Comparison of ENCODE assay signal across 8 cellular contexts in genomic region chr2:201191132-201191875, GRCh38. TPM values are rescaled to one million over a fixed set of nuclear protein-coding genes. Genes with fewer than 3 reads are reported as not detected.
A peak's percentile ranks its signal among the peaks of the same experiment; 100 is the strongest.
DNase-seq lines count a peak whose midpoint lies in the region; ATAC-seq, FAIRE-seq and TF ChIP-seq lines count a peak whose summit lies in the region.

No MANE protein-coding gene starts in this region.

- TF ChIP-seq CTCF in HL-60 (IDR thresholded peaks at IDR 0.05; ENCODE audit: insufficient read depth, low read length) (no peak), ascending aorta (IDR thresholded peaks at IDR 0.05) (no peak)

- no peaks in the 10 kb centered on the region for H3K9me3 Mint-ChIP-seq in memory B cell

- no peaks in the 10 kb centered on the region for H3K9me3 ChIP-seq in ascending aorta

- peak overlapping the region; percentile 71 for H3K27ac ChIP-seq in HL-60 (replicated peaks)
- H3K27ac ChIP-seq in ascending aorta: peak overlapping the region; percentile 30 to 37

- peaks cover 0 to 3% of the 10 kb centered on the region in 2 donors for H3K36me3 ChIP-seq in ascending aorta

- H3K27me3 ChIP-seq in HL-60 (ENCODE audit: insufficient read depth, poor library complexity, severe bottlenecking): no peaks in the 10 kb centered on the region
- H3K27me3 ChIP-seq in ascending aorta: no peaks in the 10 kb centered on the region

- no peak for DNase-seq in GM18507 (ENCODE audit: extremely low spot score, insufficient read length, low read depth)
- peak; percentile 56 to 79 for DNase-seq in HL-60 (ENCODE audit: low read depth in 1 of 2, low spot score in 1 of 2)
- DNase-seq in ascending aorta (ENCODE audit: low spot score in 2 of 2): no peak
- DNase-seq in memory B cell (ENCODE audit: low spot score in 2 of 2): no peak
- DNase-seq in medulla oblongata (ENCODE audit: extremely low spot score): no peak
- no peak for DNase-seq in ecto neural progenitor cell (ENCODE audit: low spot score)
- no peak for DNase-seq in amniotic stem cell (lab: John Stamatoyannopoulos, UW)
- no peak for DNase-seq in COLO668 (lab: John Stamatoyannopoulos, UW; ENCODE audit: unreplicated experiment)

- peak; percentile 44 for FAIRE-seq in GM18507 (lab: Jason Lieb, UNC)

- peaks cover 38% of the 10 kb centered on the region for H3K4me1 Mint-ChIP-seq in memory B cell

- intact Hi-C loops in ascending aorta (cut with DNase I): no loop called here

- peaks cover 34% of the 10 kb centered on the region for H3K36me3 Mint-ChIP-seq in memory B cell

- H3K4me3 ChIP-seq in HL-60 (replicated peaks; ENCODE audit: insufficient read depth, low read length) (no peak overlapping the region), ascending aorta (no peak overlapping the region)

- H3K27me3 Mint-ChIP-seq in memory B cell: no peaks in the 10 kb centered on the region

- H3K4me3 Mint-ChIP-seq in memory B cell: peak overlapping the region; percentile 55

- peak overlapping the region; percentile 82 for H3K27ac Mint-ChIP-seq in memory B cell

- ATAC-seq in memory B cell (ENCODE audit: low read depth): peak; percentile 15

- H3K4me1 ChIP-seq in ascending aorta: peaks cover 0 to 3% of the 10 kb centered on the region in 2 donors

RNA-seq across cellular contexts. Expression of gene CASP10, which starts 8.4 kb away (rescaled TPM):
- 7.8 TPM for total RNA-seq in ascending aorta

Comparison
In these comparisons a context has a peak if more than half of its experiments do, and no peak if none do; other contexts are left out.
1. DNase-seq: peak in HL-60 (2 of 2); none in GM18507 (single experiment), ascending aorta (0 of 2), memory B cell (0 of 2), medulla oblongata (single experiment), ecto neural progenitor cell (single experiment), amniotic stem cell (single experiment) and COLO668 (single experiment).